ENCODE assay signal across 1 cellular context in genomic region chr17:50944902-50945720, GRCh38.
TF ChIP-seq lines count a peak whose summit lies in the region.

No MANE protein-coding gene starts in this region.

TF ChIP-seq in H1, 55 proteins besides CTCF, POLR2A, EP300 and RAD21 (continued from another document):
- TF ChIP-seq CHD7 (IDR thresholded peaks at IDR 0.05; ENCODE audit: insufficient replicate concordance, low read length) = no peak
- no peak for TF ChIP-seq CBX8 (IDR thresholded peaks at IDR 0.05; ENCODE audit: borderline replicate concordance, low read depth, low read length)
- no peak for TF ChIP-seq CTBP2 (IDR thresholded peaks at IDR 0.05; ENCODE audit: borderline replicate concordance, insufficient read depth, insufficient read length, low read length)
- no peak for TF ChIP-seq RXRA (IDR thresholded peaks at IDR 0.05; ENCODE audit: insufficient read depth, low read depth, low read length)
